Comparison of ENCODE assay signal across 1 cellular context in the genomic region with DNA sequence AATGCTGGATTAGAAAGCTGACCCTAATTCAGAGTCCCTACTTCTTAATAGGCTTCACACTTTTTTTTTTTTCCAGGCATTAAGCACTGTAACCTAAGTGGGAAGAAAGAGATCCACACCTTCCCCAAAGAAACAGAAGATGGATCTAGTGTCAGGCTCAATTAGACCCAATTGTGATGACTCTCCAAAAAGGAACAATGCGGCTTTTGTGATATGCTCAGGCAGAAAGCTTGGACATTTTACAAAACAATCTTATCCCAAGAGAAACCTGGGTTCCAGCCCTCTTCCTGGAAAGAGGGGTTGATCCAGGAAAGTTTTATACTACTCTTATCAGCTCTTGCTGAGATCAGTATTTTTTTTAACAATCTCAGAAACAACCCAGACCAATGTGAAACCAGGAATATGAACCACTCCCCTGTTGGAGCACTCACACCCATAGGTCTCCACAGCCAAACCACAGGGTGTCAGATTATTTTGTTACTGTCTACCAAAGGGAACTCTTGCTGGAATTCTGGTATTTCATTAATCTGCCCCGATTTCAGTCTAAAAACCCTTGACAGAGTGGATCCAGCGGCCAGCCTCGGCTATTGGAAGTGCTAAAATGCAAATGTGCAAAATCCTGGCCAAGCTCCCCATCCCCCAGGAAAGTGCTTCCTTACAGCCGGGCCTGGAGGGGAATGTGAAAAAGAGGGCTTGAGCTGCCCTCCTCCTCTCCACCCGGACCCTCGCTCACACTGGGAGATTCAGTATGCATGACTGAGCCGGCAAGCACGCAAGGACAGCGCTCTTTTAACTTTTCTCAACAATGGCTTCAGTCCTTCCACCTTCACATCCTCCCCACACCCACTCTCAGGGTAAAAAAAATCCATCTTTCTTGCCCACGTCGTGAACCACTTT.
TF ChIP-seq lines count a peak whose summit lies in the region.

No MANE protein-coding gene starts in this region.

TF ChIP-seq in SK-N-SH treated with all-trans-retinoic acid at 6 μM for 48 hours, 23 proteins besides CTCF, POLR2A, EP300 and RAD21 (continued from another document):
- TF ChIP-seq TSHZ2 (CRISPR knock-in tag; IDR thresholded peaks at IDR 0.05) (no peak), RARB (CRISPR knock-in tag; IDR thresholded peaks at IDR 0.05) (no peak)
